ENCODE assay signal across 11 cellular contexts in genomic region chr20:10647471-10647870, GRCh38. TPM values are rescaled to one million over a fixed set of nuclear protein-coding genes. Genes with fewer than 3 reads are reported as not detected.
DNase-seq lines count a peak whose midpoint lies in the region; ATAC-seq and TF ChIP-seq lines count a peak whose summit lies in the region.
"Had no signal": no experiment of that assay in that cellular context is flagged by ENCODE, and none has a peak within 500 bp of the region (broad histone marks: within the 10 kb centered on the region; RNA-seq: fewer than 3 reads in every experiment).

No MANE protein-coding gene starts in this region.

- no peak overlapping the region for H3K9ac ChIP-seq in colonic mucosa (ENCODE audit: low read depth in 2 of 2, low read length in 2 of 2)
- H3K9ac ChIP-seq: BLaER1 treated with 17β-estradiol and CSF1 and Interleukin-3, amounts not matched to agents 10 nM and 100 nM had no signal

- POLR2A ChIA-PET in activated CD4-positive, alpha-beta T cell treated with anti-CD3 and anti-CD28 coated beads for 36 hours (lab: Charles Lee): no interaction called here

- H3K9me3 ChIP-seq in gastrocnemius medialis (no peaks in the 10 kb centered on the region), colonic mucosa (no peaks in the 10 kb centered on the region)
- H3K9me3 ChIP-seq: BLaER1 treated with 17β-estradiol and CSF1 and Interleukin-3, amounts not matched to agents 10 nM and 100 nM; uterus had no signal

- TF ChIP-seq CTCF in LNCaP clone FGC (IDR thresholded peaks at IDR 0.05; ENCODE audit: control insufficient read depth, extremely low read depth, insufficient read depth): peak; percentile 50
- no peak for TF ChIP-seq CTCF in coronary artery (IDR thresholded peaks at IDR 0.05)
- TF ChIP-seq CTCF in gastrocnemius medialis (IDR thresholded peaks at IDR 0.05 in 4 of 5, conservative IDR thresholded peaks at IDR 0.05 in 1 of 5): peak in 1 of 5 experiments; percentile 20
- no peak for TF ChIP-seq CTCF in colonic mucosa (IDR thresholded peaks at IDR 0.05)

- H3K4me3 ChIP-seq in LNCaP clone FGC (ENCODE audit: low read depth, low read length) (no peak overlapping the region), coronary artery (peak overlapping the region; percentile 21), gastrocnemius medialis (no peak overlapping the region), colonic mucosa (no peak overlapping the region)
- H3K4me3 ChIP-seq: BLaER1 treated with 17β-estradiol and CSF1 and Interleukin-3, amounts not matched to agents 10 nM and 100 nM; uterus had no signal

- no peak for TF ChIP-seq POLR2A in gastrocnemius medialis (IDR thresholded peaks at IDR 0.05)

- CTCF ChIA-PET in activated CD4-positive, alpha-beta T cell treated with anti-CD3 and anti-CD28 coated beads for 36 hours (lab: Charles Lee): no interaction called here
- CTCF ChIA-PET in activated naive CD4-positive, alpha-beta T cell treated with anti-CD3 and anti-CD28 coated beads, Interleukin-2, amount 10 ng/mL, durations not matched to agents 7 days and 5 days (lab: Charles Lee): no interaction called here

- peak; percentile 14 for DNase-seq in activated CD4-positive, alpha-beta T cell treated with anti-CD3 and anti-CD28 coated beads for 36 hours
- no peak for DNase-seq in activated CD4-positive, alpha-beta T cell treated with anti-CD3 and anti-CD28 coated beads for 1 hour
- DNase-seq in LNCaP clone FGC (ENCODE audit: low read depth) (no peak), coronary artery (ENCODE audit: low spot score) (peak; percentile 69), gastrocnemius medialis (no peak), colonic mucosa (no peak)
- DNase-seq in activated naive CD4-positive, alpha-beta T cell treated with anti-CD3 and anti-CD28 coated beads, Interleukin-2, amount 10 ng/mL, durations not matched to agents 7 days and 5 days: no peak
- DNase-seq: NCI-H2081 treated with DMSO at 0.1 percent for 48 hours had no signal

- H3K9me3 Mint-ChIP-seq in activated CD4-positive, alpha-beta T cell treated with anti-CD3 and anti-CD28 coated beads for 36 hours (ENCODE audit: low read depth): no peaks in the 10 kb centered on the region
- no peaks in the 10 kb centered on the region for H3K9me3 Mint-ChIP-seq in stimulated activated memory B cell treated with anti-CD40 and anti-IgM and Interleukin-4, amounts not matched to agents 10 μg/mL and 1 μg/mL and 100 μg/mL, for 72 hours
- H3K9me3 Mint-ChIP-seq in activated naive CD4-positive, alpha-beta T cell treated with anti-CD3 and anti-CD28 coated beads, Interleukin-2, amount 10 ng/mL, durations not matched to agents 7 days and 5 days: no peaks in the 10 kb centered on the region

- H3K4me1 Mint-ChIP-seq in activated CD4-positive, alpha-beta T cell treated with anti-CD3 and anti-CD28 coated beads for 36 hours: no peaks in the 10 kb centered on the region
- H3K4me1 Mint-ChIP-seq in stimulated activated memory B cell treated with anti-CD40 and anti-IgM and Interleukin-4, amounts not matched to agents 10 μg/mL and 1 μg/mL and 100 μg/mL, for 72 hours: peaks cover 6% of the 10 kb centered on the region
- H3K4me1 Mint-ChIP-seq in activated naive CD4-positive, alpha-beta T cell treated with anti-CD3 and anti-CD28 coated beads, Interleukin-2, amount 10 ng/mL, durations not matched to agents 7 days and 5 days: no peaks in the 10 kb centered on the region

- H3K4me3 Mint-ChIP-seq in activated CD4-positive, alpha-beta T cell treated with anti-CD3 and anti-CD28 coated beads for 36 hours: no peak overlapping the region
- H3K4me3 Mint-ChIP-seq in stimulated activated memory B cell treated with anti-CD40 and anti-IgM and Interleukin-4, amounts not matched to agents 10 μg/mL and 1 μg/mL and 100 μg/mL, for 72 hours: no peak overlapping the region
- no peak overlapping the region for H3K4me3 Mint-ChIP-seq in activated naive CD4-positive, alpha-beta T cell treated with anti-CD3 and anti-CD28 coated beads, Interleukin-2, amount 10 ng/mL, durations not matched to agents 7 days and 5 days

- intact Hi-C loops in activated CD4-positive, alpha-beta T cell treated with anti-CD3 and anti-CD28 coated beads for 36 hours (cut with DNase I, micrococcal nuclease): no loop called here
- intact Hi-C loops in gastrocnemius medialis (cut with DNase I; ENCODE audit: low total_unique reads): no loop called here
- intact Hi-C loops in colonic mucosa (cut with DNase I): no loop called here

- H3K36me3 Mint-ChIP-seq in activated CD4-positive, alpha-beta T cell treated with anti-CD3 and anti-CD28 coated beads for 36 hours (ENCODE audit: low read depth): no peaks in the 10 kb centered on the region
- peaks cover 2% of the 10 kb centered on the region for H3K36me3 Mint-ChIP-seq in stimulated activated memory B cell treated with anti-CD40 and anti-IgM and Interleukin-4, amounts not matched to agents 10 μg/mL and 1 μg/mL and 100 μg/mL, for 72 hours
- H3K36me3 Mint-ChIP-seq in activated naive CD4-positive, alpha-beta T cell treated with anti-CD3 and anti-CD28 coated beads, Interleukin-2, amount 10 ng/mL, durations not matched to agents 7 days and 5 days: no peaks in the 10 kb centered on the region

- H3K27ac Mint-ChIP-seq in activated CD4-positive, alpha-beta T cell treated with anti-CD3 and anti-CD28 coated beads for 36 hours: no peak overlapping the region
- H3K27ac Mint-ChIP-seq in stimulated activated memory B cell treated with anti-CD40 and anti-IgM and Interleukin-4, amounts not matched to agents 10 μg/mL and 1 μg/mL and 100 μg/mL, for 72 hours: no peak overlapping the region
- no peak overlapping the region for H3K27ac Mint-ChIP-seq in activated naive CD4-positive, alpha-beta T cell treated with anti-CD3 and anti-CD28 coated beads, Interleukin-2, amount 10 ng/mL, durations not matched to agents 7 days and 5 days

- H3K27ac ChIP-seq in coronary artery (peak overlapping the region; percentile 88 to 95), gastrocnemius medialis (peak overlapping the region in 3 of 4 donors; percentile 32 to 41 (median 38)), colonic mucosa (no peak overlapping the region)
- H3K27ac ChIP-seq: BLaER1 treated with 17β-estradiol and CSF1 and Interleukin-3, amounts not matched to agents 10 nM and 100 nM had no signal

- H3K27me3 Mint-ChIP-seq in activated CD4-positive, alpha-beta T cell treated with anti-CD3 and anti-CD28 coated beads for 36 hours: peaks cover 4% of the 10 kb centered on the region
- H3K27me3 Mint-ChIP-seq in stimulated activated memory B cell treated with anti-CD40 and anti-IgM and Interleukin-4, amounts not matched to agents 10 μg/mL and 1 μg/mL and 100 μg/mL, for 72 hours: peaks cover 39% of the 10 kb centered on the region
- H3K27me3 Mint-ChIP-seq in activated naive CD4-positive, alpha-beta T cell treated with anti-CD3 and anti-CD28 coated beads, Interleukin-2, amount 10 ng/mL, durations not matched to agents 7 days and 5 days: peaks cover 15% of the 10 kb centered on the region

- in situ Hi-C loops in gastrocnemius medialis (cut with MboI; ENCODE audit: low sequenced_read_pairs in 4 of 4): no loop called here

- H3K4me1 ChIP-seq in gastrocnemius medialis (peaks cover 2 to 16% of the 10 kb centered on the region in 2 donors), colonic mucosa (no peaks in the 10 kb centered on the region)

- ATAC-seq in activated CD4-positive, alpha-beta T cell treated with anti-CD3 and anti-CD28 coated beads for 36 hours: no peak
- no peak for ATAC-seq in gastrocnemius medialis
- ATAC-seq in stimulated activated memory B cell treated with anti-CD40 and anti-IgM and Interleukin-4, amounts not matched to agents 10 μg/mL and 1 μg/mL and 100 μg/mL, for 72 hours: no peak

- H3K36me3 ChIP-seq in gastrocnemius medialis: peaks cover 0 to 42% of the 10 kb centered on the region in 2 donors
- H3K36me3 ChIP-seq in colonic mucosa: peaks cover 26% of the 10 kb centered on the region
- H3K36me3 ChIP-seq: uterus had no signal

- H3K27me3 ChIP-seq in gastrocnemius medialis: no peaks in the 10 kb centered on the region
- H3K27me3 ChIP-seq in colonic mucosa: no peaks in the 10 kb centered on the region
- H3K27me3 ChIP-seq: uterus had no signal

RNA-seq across cellular contexts. Expression of gene JAG1, which starts 26.3 kb away (rescaled TPM):
- under 1 TPM; 0.30 to 0.44 TPM for total RNA-seq in activated CD4-positive, alpha-beta T cell treated with anti-CD3 and anti-CD28 coated beads for 36 hours
- total RNA-seq in gastrocnemius medialis (10 to 100 TPM; 10.3 to 19.6 (median 13.2) TPM), colonic mucosa (100 to 1,000 TPM in 1 of 2 donors, 10 to 100 TPM in 1; 66.5 to 102 TPM)

Comparison
In these comparisons a context has a peak if more than half of its experiments do, and no peak if none do; other contexts are left out.
1. DNase-seq: peak in activated CD4-positive, alpha-beta T cell treated with anti-CD3 and anti-CD28 coated beads for 36 hours (single experiment) and coronary artery (single experiment); none in activated CD4-positive, alpha-beta T cell treated with anti-CD3 and anti-CD28 coated beads for 1 hour (single experiment), LNCaP clone FGC (single experiment), gastrocnemius medialis (0 of 2), colonic mucosa (single experiment) and activated naive CD4-positive, alpha-beta T cell treated with anti-CD3 and anti-CD28 coated beads, Interleukin-2, amount 10 ng/mL, durations not matched to agents 7 days and 5 days (single experiment).
2. RNA of gene JAG1, which starts 26.3 kb away (total RNA-seq): 66.5 to 102 TPM in colonic mucosa and 10.3 to 19.6 TPM in gastrocnemius medialis; 0.30 to 0.44 TPM in activated CD4-positive, alpha-beta T cell treated with anti-CD3 and anti-CD28 coated beads for 36 hours; every median in the first group is over 4 times any median in the second.